8 cellular contexts compared by ENCODE assay signal in genomic region chr11:63829823-63830489, GRCh38. TPM values are rescaled to one million over a fixed set of nuclear protein-coding genes. Genes with fewer than 3 reads are reported as not detected.
DNase-seq lines count a peak whose midpoint lies in the region; ATAC-seq, FAIRE-seq and TF ChIP-seq lines count a peak whose summit lies in the region.

No MANE protein-coding gene starts in this region.

- H3K9me3 Mint-ChIP-seq in activated T-helper 17 cell treated with anti-CD3 and anti-CD28 coated beads, Interleukin-2, amount 50 U/mL, for 72 hours, result no peaks in the 10 kb centered on the region

- no peaks in the 10 kb centered on the region for H4K20me1 ChIP-seq in HepG2 (ENCODE audit: insufficient read depth, low read length)

- intact Hi-C loops in HepG2 (cut with micrococcal nuclease; ENCODE audit: unreplicated experiment), result loop anchor here (1.0 to 10.0 kb wide), 3 partner anchors 76 to 325 kb away; no protein-coding TSS in a partner anchor

- 83% methylated on average over 6 of the region's 8 CpGs for WGBS in HepG2 (ENCODE audit: low lambda C conversion rate)

- TF ChIP-seq EP300 in HepG2 (IDR thresholded peaks at IDR 0.05; ENCODE audit: low read depth in 2 of 2, low read length in 2 of 2) (no peak), HepG2 (CRISPR knock-in tag; IDR thresholded peaks at IDR 0.05; ENCODE audit: borderline replicate concordance) (no peak)

- H3K79me2 ChIP-seq in HepG2 (ENCODE audit: insufficient read depth, low read length), result no peaks in the 10 kb centered on the region

- CTCF ChIA-PET in HepG2 (lab: Yijun Ruan, JAX; ENCODE audit: low intra/inter-chr PET ratio, low total read pairs), result interaction anchor here (1.3 to 2.4 kb wide), 2 partner anchors 116 to 319 kb away, joined by 6 read pairs; no protein-coding TSS in a partner anchor

- in situ Hi-C loops in HepG2 (cut with HindIII; ENCODE audit: extremely low pct_ligation_motif_present, low pct_unique_long_range_greater_than_20kb), result loop anchor here (10.0 kb wide), 2 partner anchors 115 to 315 kb away; no protein-coding TSS in a partner anchor

- H3K9ac ChIP-seq in HepG2 (ENCODE audit: insufficient read depth, low read depth, low read length), result no peak overlapping the region

- H3K36me3 ChIP-seq in HepG2 (replicated peaks in 1 of 2; ENCODE audit: control insufficient read depth in 1 of 2, insufficient read depth in 2 of 2, low read length in 2 of 2), result peaks cover 3 to 9% of the 10 kb centered on the region in 2 experiments; a peak in 4 of 5 replicates

- POLR2A ChIA-PET in HepG2 (lab: Yijun Ruan, JAX), result interaction anchor here (1.1 kb wide), 1 partner anchor 132 kb away, joined by 4 read pairs; no protein-coding TSS in a partner anchor

- no peak overlapping the region for H2AFZ ChIP-seq in HepG2 (ENCODE audit: low read length)

- H3K27ac ChIP-seq in HepG2 (ENCODE audit: extremely low read length, insufficient read depth, low read length) (no peak overlapping the region), caudate nucleus (ENCODE audit: low read depth, low read length) (no peak overlapping the region)

- H3K4me3 Mint-ChIP-seq in activated T-helper 17 cell treated with anti-CD3 and anti-CD28 coated beads, Interleukin-2, amount 50 U/mL, for 72 hours, result no peak overlapping the region

- no peaks in the 10 kb centered on the region for H3K27me3 ChIP-seq in HepG2 (ENCODE audit: control insufficient read depth in 1 of 2, insufficient read depth in 2 of 2, low read length in 2 of 2)

- H3K4me1 ChIP-seq in HepG2 (ENCODE audit: insufficient read depth, low read length), result peaks cover 5% of the 10 kb centered on the region

- no peaks in the 10 kb centered on the region for H3K9me3 ChIP-seq in HepG2 (ENCODE audit: low read length)

- H3K4me3 ChIP-seq in HepG2 (replicated peaks in 1 of 3; ENCODE audit: insufficient read depth in 1 of 3, low read depth in 2 of 3, low read length in 3 of 3), result no peak overlapping the region

- H3K36me3 Mint-ChIP-seq in activated T-helper 17 cell treated with anti-CD3 and anti-CD28 coated beads, Interleukin-2, amount 50 U/mL, for 72 hours (ENCODE audit: low read depth), result peaks cover 18% of the 10 kb centered on the region

- no peaks in the 10 kb centered on the region for H3K4me1 Mint-ChIP-seq in activated T-helper 17 cell treated with anti-CD3 and anti-CD28 coated beads, Interleukin-2, amount 50 U/mL, for 72 hours

- peak; percentile 83 for TF ChIP-seq RAD21 in HepG2 (CRISPR knock-in tag; IDR thresholded peaks at IDR 0.05)

- peak; percentile 77 for FAIRE-seq in HepG2 (lab: Jason Lieb, UNC)
- no peak for FAIRE-seq in H54 (lab: Jason Lieb, UNC)

- no peak for TF ChIP-seq POLR2A in HepG2 (IDR thresholded peaks at IDR 0.05; ENCODE audit: insufficient read depth in 1 of 2, low read depth in 2 of 2, low read length in 2 of 2)
- no peak for TF ChIP-seq POLR2A in H54 (IDR thresholded peaks at IDR 0.05; ENCODE audit: low read depth, low read length)

- H3K27ac Mint-ChIP-seq in activated T-helper 17 cell treated with anti-CD3 and anti-CD28 coated beads, Interleukin-2, amount 50 U/mL, for 72 hours, result no peak overlapping the region

- TF ChIP-seq CTCF in HepG2 (CRISPR knock-in tag; IDR thresholded peaks at IDR 0.05), result peak; percentile 94

- peak; percentile 48 for DNase-seq in EH (ENCODE audit: low read depth)
- peak; percentile 53 for DNase-seq in HT1080 (ENCODE audit: low read depth)
- peak; percentile 52 for DNase-seq in HepG2 (ENCODE audit: low spot score)
- DNase-seq in H54 (ENCODE audit: insufficient read length, low spot score), result no peak
- DNase-seq in caudate nucleus (lab: John Stamatoyannopoulos, UW), result no peak

- no peaks in the 10 kb centered on the region for H3K27me3 Mint-ChIP-seq in activated T-helper 17 cell treated with anti-CD3 and anti-CD28 coated beads, Interleukin-2, amount 50 U/mL, for 72 hours

- H3K4me2 ChIP-seq in HepG2 (ENCODE audit: low read depth, low read length), result no peak overlapping the region

- peak; percentile 31 for ATAC-seq in activated T-helper 17 cell treated with anti-CD3 and anti-CD28 coated beads, Interleukin-2, amount 50 U/mL, for 72 hours (replicated peaks)
- ATAC-seq in HepG2, result peak; percentile 94
- ATAC-seq in GM21528 (IDR thresholded peaks at IDR 0.05; ENCODE audit: low FRiP score, unreplicated experiment), result no peak
- ATAC-seq in HG03520 (IDR thresholded peaks at IDR 0.05; ENCODE audit: unreplicated experiment), result no peak

- BruUV-seq in HepG2 (replicated peaks; lab: Mats Ljungman, UMichigan), result no TSS peak

TF ChIP-seq in HepG2, 621 proteins besides CTCF, POLR2A, EP300 and RAD21 (continues in another document):
- no peak for TF ChIP-seq MAFG (CRISPR knock-in tag; IDR thresholded peaks at IDR 0.05)
- TF ChIP-seq RFX5 (IDR thresholded peaks at IDR 0.05; ENCODE audit: low read depth, low read length), result peak; percentile 88

RNA-seq across cellular contexts. Expression of gene MARK2, which starts 9.0 kb away (rescaled TPM):
- 18.2 and 39.9 TPM in 2 replicates for total RNA-seq in HT1080 (2014; rRNA removed; shearing (Covaris generic))
- polyA plus RNA-seq in HT1080 (2015; cell fraction: cytosol; rRNA removed), result 22.9 and 23.8 TPM in 2 replicates
- polyA plus RNA-seq in HT1080 (2015; cell fraction: nucleus; rRNA removed), result 26.5 and 27.1 TPM in 2 replicates
- 10 to 100 TPM; 24.1 to 35.8 TPM for total RNA-seq in activated T-helper 17 cell treated with anti-CD3 and anti-CD28 coated beads, Interleukin-2, amount 50 U/mL, for 72 hours
- total RNA-seq in HepG2 (2016; rRNA removed; fragmentation: Illumina TruSeq; extraction: Trizol), result 13.9 and 17.4 TPM in 2 replicates
- total RNA-seq in HepG2 (2016; cell fraction: cytosol; rRNA removed; fragmentation: Illumina TruSeq; extraction: Trizol; ENCODE audit: low read depth), result 2.8 and 3.2 TPM in 2 replicates
- 13.6 and 14.5 TPM in 2 replicates for total RNA-seq in HepG2 (2016; cell fraction: insoluble cytoplasmic fraction; rRNA removed; fragmentation: Illumina TruSeq; extraction: Trizol)
- total RNA-seq in HepG2 (2016; cell fraction: membrane; rRNA removed; fragmentation: Illumina TruSeq; extraction: Trizol), result 10.2 and 10.4 TPM in 2 replicates
- 13.5 and 15.1 TPM in 2 replicates for total RNA-seq in HepG2 (2016; cell fraction: nucleus; rRNA removed; fragmentation: Illumina TruSeq; extraction: Trizol)
- 13.5 and 14.6 TPM in 2 replicates for polyA plus RNA-seq in HepG2 (2011; rRNA removed)
- 9.1 and 10.3 TPM in 2 replicates for polyA plus RNA-seq in HepG2 (2011; cell fraction: cytosol; rRNA removed)
- 16.5 and 18.4 TPM in 2 replicates for polyA plus RNA-seq in HepG2 (2011; cell fraction: nucleus; rRNA removed)
- polyA plus RNA-seq in HepG2 (2012), result 11.6 and 13.0 TPM in 2 replicates
- 1.5 and 1.6 TPM in 2 replicates for polyA plus RNA-seq in HepG2 (2016; cell fraction: cytosol; fragmentation: Illumina TruSeq; extraction: Trizol; ENCODE audit: low read depth)
- polyA plus RNA-seq in HepG2 (2016; cell fraction: insoluble cytoplasmic fraction; fragmentation: Illumina TruSeq; extraction: Trizol; ENCODE audit: low read depth), result 13.0 and 19.7 TPM in 2 replicates
- polyA plus RNA-seq in HepG2 (2016; cell fraction: membrane; fragmentation: Illumina TruSeq; extraction: Trizol; ENCODE audit: low read depth), result 6.2 and 6.3 TPM in 2 replicates
- polyA plus RNA-seq in HepG2 (2016; cell fraction: nucleus; fragmentation: Illumina TruSeq; extraction: Trizol; ENCODE audit: insufficient read depth, low read depth), result 21.4 and 25.0 TPM in 2 replicates
- 21.4 and 36.1 TPM in 2 replicates for polyA minus RNA-seq in HepG2 (2011; rRNA and poly(A)+ RNA removed; ENCODE audit: low replicate concordance)
- polyA minus RNA-seq in HepG2 (2011; cell fraction: cytosol; rRNA and poly(A)+ RNA removed), result 15.8 and 17.9 TPM in 2 replicates
- 10.9 and 17.4 TPM in 2 replicates for polyA minus RNA-seq in HepG2 (2011; cell fraction: nucleus; rRNA and poly(A)+ RNA removed)

RNA-seq across cellular contexts. Expression of gene SPINDOC, which starts 16.7 kb away (rescaled TPM):
- 32.8 and 40.6 TPM in 2 replicates for total RNA-seq in HT1080 (2014; rRNA removed; shearing (Covaris generic))
- 22.1 and 28.9 TPM in 2 replicates for polyA plus RNA-seq in HT1080 (2015; cell fraction: cytosol; rRNA removed)
- polyA plus RNA-seq in HT1080 (2015; cell fraction: nucleus; rRNA removed), result 14.5 and 15.7 TPM in 2 replicates
- 10 to 100 TPM; 26.0 to 51.8 TPM for total RNA-seq in activated T-helper 17 cell treated with anti-CD3 and anti-CD28 coated beads, Interleukin-2, amount 50 U/mL, for 72 hours
- total RNA-seq in HepG2 (2016; rRNA removed; fragmentation: Illumina TruSeq; extraction: Trizol), result 23.6 and 29.9 TPM in 2 replicates
- total RNA-seq in HepG2 (2016; cell fraction: cytosol; rRNA removed; fragmentation: Illumina TruSeq; extraction: Trizol; ENCODE audit: low read depth), result 44.1 and 45.2 TPM in 2 replicates
- total RNA-seq in HepG2 (2016; cell fraction: insoluble cytoplasmic fraction; rRNA removed; fragmentation: Illumina TruSeq; extraction: Trizol), result 19.6 and 30.8 TPM in 2 replicates
- total RNA-seq in HepG2 (2016; cell fraction: membrane; rRNA removed; fragmentation: Illumina TruSeq; extraction: Trizol), result 65.9 and 67.9 TPM in 2 replicates
- 18.3 and 21.0 TPM in 2 replicates for total RNA-seq in HepG2 (2016; cell fraction: nucleus; rRNA removed; fragmentation: Illumina TruSeq; extraction: Trizol)
- polyA plus RNA-seq in HepG2 (2011; rRNA removed), result 21.4 and 24.8 TPM in 2 replicates
- 20.8 and 31.5 TPM in 2 replicates for polyA plus RNA-seq in HepG2 (2011; cell fraction: cytosol; rRNA removed)
- 29.5 and 33.6 TPM in 2 replicates for polyA plus RNA-seq in HepG2 (2011; cell fraction: nucleus; rRNA removed)
- polyA plus RNA-seq in HepG2 (2012), result 17.1 and 21.7 TPM in 2 replicates
- polyA plus RNA-seq in HepG2 (2016; cell fraction: cytosol; fragmentation: Illumina TruSeq; extraction: Trizol; ENCODE audit: low read depth), result 69.3 and 70.4 TPM in 2 replicates
- polyA plus RNA-seq in HepG2 (2016; cell fraction: insoluble cytoplasmic fraction; fragmentation: Illumina TruSeq; extraction: Trizol; ENCODE audit: low read depth), result 36.8 and 41.3 TPM in 2 replicates
- 88.9 and 91.0 TPM in 2 replicates for polyA plus RNA-seq in HepG2 (2016; cell fraction: membrane; fragmentation: Illumina TruSeq; extraction: Trizol; ENCODE audit: low read depth)
- 55.9 and 57.5 TPM in 2 replicates for polyA plus RNA-seq in HepG2 (2016; cell fraction: nucleus; fragmentation: Illumina TruSeq; extraction: Trizol; ENCODE audit: insufficient read depth, low read depth)
- polyA minus RNA-seq in HepG2 (2011; rRNA and poly(A)+ RNA removed; ENCODE audit: low replicate concordance), result 17.5 and 25.8 TPM in 2 replicates
- polyA minus RNA-seq in HepG2 (2011; cell fraction: cytosol; rRNA and poly(A)+ RNA removed), result 9.3 and 10.1 TPM in 2 replicates
- polyA minus RNA-seq in HepG2 (2011; cell fraction: nucleus; rRNA and poly(A)+ RNA removed), result 13.3 and 14.8 TPM in 2 replicates

Comparison
In these comparisons a context has a peak if more than half of its experiments do, and no peak if none do; other contexts are left out.
1. DNase-seq: peak in EH (single experiment), HT1080 (single experiment) and HepG2 (single experiment); none in H54 (single experiment) and caudate nucleus (0 of 61).
2. ATAC-seq: peak in activated T-helper 17 cell treated with anti-CD3 and anti-CD28 coated beads, Interleukin-2, amount 50 U/mL, for 72 hours (single experiment) and HepG2 (single experiment); none in GM21528 (single experiment) and HG03520 (single experiment).